In genomic region chr19:38285567-38285966, GRCh38 we compare ENCODE assay signal across 1 cellular context.
TF ChIP-seq lines count a peak whose summit lies in the region.

No MANE protein-coding gene starts in this region.

TF ChIP-seq in WTC11, 78 proteins besides CTCF, POLR2A, EP300 and RAD21 (continued from another document):
- TF ChIP-seq ZNF532 (CRISPR knock-in tag; IDR thresholded peaks at IDR 0.05; ENCODE audit: borderline replicate concordance) (no peak), ZBTB43 (CRISPR knock-in tag; IDR thresholded peaks at IDR 0.05) (no peak), ZNF121 (CRISPR knock-in tag; IDR thresholded peaks at IDR 0.05) (no peak), NFE2L1 (CRISPR knock-in tag; IDR thresholded peaks at IDR 0.05) (no peak), IRF2 (CRISPR knock-in tag; IDR thresholded peaks at IDR 0.05; ENCODE audit: borderline replicate concordance, low read depth) (no peak), ZNF396 (CRISPR knock-in tag; IDR thresholded peaks at IDR 0.05; ENCODE audit: borderline replicate concordance) (no peak), JUN (CRISPR knock-in tag; IDR thresholded peaks at IDR 0.05) (no peak)
- TF ChIP-seq, protein P1, sequence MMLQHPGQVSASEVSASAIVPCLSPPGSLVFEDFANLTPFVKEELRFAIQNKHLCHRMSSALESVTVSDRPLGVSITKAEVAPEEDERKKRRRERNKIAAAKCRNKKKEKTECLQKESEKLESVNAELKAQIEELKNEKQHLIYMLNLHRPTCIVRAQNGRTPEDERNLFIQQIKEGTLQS (CRISPR knock-in tag; conservative IDR thresholded peaks at IDR 0.05) = no peak
- TF ChIP-seq, protein P2, sequence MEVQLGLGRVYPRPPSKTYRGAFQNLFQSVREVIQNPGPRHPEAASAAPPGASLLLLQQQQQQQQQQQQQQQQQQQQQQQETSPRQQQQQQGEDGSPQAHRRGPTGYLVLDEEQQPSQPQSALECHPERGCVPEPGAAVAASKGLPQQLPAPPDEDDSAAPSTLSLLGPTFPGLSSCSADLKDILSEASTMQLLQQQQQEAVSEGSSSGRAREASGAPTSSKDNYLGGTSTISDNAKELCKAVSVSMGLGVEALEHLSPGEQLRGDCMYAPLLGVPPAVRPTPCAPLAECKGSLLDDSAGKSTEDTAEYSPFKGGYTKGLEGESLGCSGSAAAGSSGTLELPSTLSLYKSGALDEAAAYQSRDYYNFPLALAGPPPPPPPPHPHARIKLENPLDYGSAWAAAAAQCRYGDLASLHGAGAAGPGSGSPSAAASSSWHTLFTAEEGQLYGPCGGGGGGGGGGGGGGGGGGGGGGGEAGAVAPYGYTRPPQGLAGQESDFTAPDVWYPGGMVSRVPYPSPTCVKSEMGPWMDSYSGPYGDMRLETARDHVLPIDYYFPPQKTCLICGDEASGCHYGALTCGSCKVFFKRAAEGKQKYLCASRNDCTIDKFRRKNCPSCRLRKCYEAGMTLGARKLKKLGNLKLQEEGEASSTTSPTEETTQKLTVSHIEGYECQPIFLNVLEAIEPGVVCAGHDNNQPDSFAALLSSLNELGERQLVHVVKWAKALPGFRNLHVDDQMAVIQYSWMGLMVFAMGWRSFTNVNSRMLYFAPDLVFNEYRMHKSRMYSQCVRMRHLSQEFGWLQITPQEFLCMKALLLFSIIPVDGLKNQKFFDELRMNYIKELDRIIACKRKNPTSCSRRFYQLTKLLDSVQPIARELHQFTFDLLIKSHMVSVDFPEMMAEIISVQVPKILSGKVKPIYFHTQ (CRISPR knock-in tag; IDR thresholded peaks at IDR 0.05) = no peak
